In the genomic region with DNA sequence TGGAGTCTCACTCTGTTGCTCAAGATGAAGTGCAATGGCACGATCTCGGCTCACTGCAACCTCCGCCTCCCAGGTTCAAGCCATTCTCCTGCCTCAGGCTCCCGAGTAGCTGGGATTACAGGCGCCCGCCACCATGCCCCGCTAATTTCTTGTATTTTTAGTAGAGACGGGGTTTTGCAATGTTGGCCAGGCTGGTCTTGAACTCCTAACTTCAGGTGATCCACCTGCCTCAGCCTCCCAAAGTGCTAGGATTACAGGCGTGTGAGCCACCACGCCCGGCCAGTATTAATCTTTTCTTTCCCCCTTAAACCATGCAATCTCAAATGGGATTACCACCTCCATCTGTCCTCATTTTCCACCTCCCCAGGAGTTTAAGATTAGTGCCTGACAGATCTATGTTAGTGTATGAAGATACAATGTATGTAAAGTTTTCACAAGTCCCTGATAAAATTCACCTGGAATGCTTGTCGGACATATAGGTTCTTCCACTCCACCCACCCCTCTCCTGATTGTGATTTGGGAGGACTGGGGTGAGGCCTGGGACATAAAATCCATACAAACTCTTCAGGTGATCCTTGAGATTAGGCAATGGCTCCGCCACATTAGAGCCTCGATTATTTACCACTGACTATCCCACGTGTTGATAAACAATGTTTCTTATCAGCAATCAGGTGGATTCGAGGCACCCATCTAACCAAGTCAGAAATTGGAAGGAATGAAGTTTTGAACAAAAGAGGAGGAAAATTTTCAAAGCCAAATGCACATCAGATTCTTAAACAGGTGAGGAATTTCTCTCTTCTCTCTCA, we compare ENCODE assay signal across 1 cellular context.
TF ChIP-seq lines count a peak whose summit lies in the region.

No MANE protein-coding gene starts in this region.

TF ChIP-seq in A549, 52 proteins besides CTCF, POLR2A, EP300 and RAD21:
- TF ChIP-seq REST (IDR thresholded peaks at IDR 0.05) (no peak), JUN (IDR thresholded peaks at IDR 0.05) (no peak), FOSB (CRISPR knock-in tag; IDR thresholded peaks at IDR 0.05) (no peak), BCL3 (IDR thresholded peaks at IDR 0.05) (no peak)
